Comparison of ENCODE assay signal across 9 cellular contexts in genomic region chr3:158711886-158712285, GRCh38. TPM values are rescaled to one million over a fixed set of nuclear protein-coding genes. Genes with fewer than 3 reads are reported as not detected.
A peak's percentile ranks its signal among the peaks of the same experiment; 100 is the strongest.
DNase-seq lines count a peak whose midpoint lies in the region; ATAC-seq and TF ChIP-seq lines count a peak whose summit lies in the region.
"Had no signal": no experiment of that assay in that cellular context is flagged by ENCODE, and none has a peak within 500 bp of the region (broad histone marks: within the 10 kb centered on the region; RNA-seq: fewer than 3 reads in every experiment).

No MANE protein-coding gene starts in this region.

- TF ChIP-seq CTCF in AG09319 (IDR thresholded peaks at IDR 0.05; ENCODE audit: low read depth, low read length) (no peak), cardiac fibroblast (IDR thresholded peaks at IDR 0.05; ENCODE audit: low read depth, low read length) (no peak)

- ATAC-seq in HG03108 (IDR thresholded peaks at IDR 0.05; ENCODE audit: unreplicated experiment), result peak; percentile 40
- ATAC-seq: activated T-cell treated with anti-CD3 and anti-CD28 coated beads, Interleukin-2, amount 50 U/mL, for 4 hours had no signal

- H3K14ac ChIP-seq in mesenchymal stem cell (ENCODE audit: low read length in 2 of 2), result no peak overlapping the region

- H2AFZ ChIP-seq in mesenchymal stem cell (ENCODE audit: low read depth, low read length), result no peak overlapping the region

- peaks cover 14% of the 10 kb centered on the region for H3K4me1 ChIP-seq in mesenchymal stem cell (ENCODE audit: control insufficient read depth, insufficient read depth, low read depth, low read length)

- H3K18ac ChIP-seq in mesenchymal stem cell (ENCODE audit: low read depth in 1 of 2, low read length in 2 of 2), result no peak overlapping the region

- no peaks in the 10 kb centered on the region for H3K9me3 ChIP-seq in mesenchymal stem cell (ENCODE audit: control insufficient read depth, low read length)

- no peaks in the 10 kb centered on the region for H3K79me1 ChIP-seq in mesenchymal stem cell (replicated peaks; ENCODE audit: low read length, poor library complexity, severe bottlenecking)

- H3K27ac ChIP-seq in mesenchymal stem cell (ENCODE audit: low read length, poor library complexity, severe bottlenecking), result peak overlapping the region; percentile 86

- no peak overlapping the region for H2BK120ac ChIP-seq in mesenchymal stem cell (ENCODE audit: low read depth, low read length)

- no peak overlapping the region for H2AK5ac ChIP-seq in mesenchymal stem cell (ENCODE audit: low read length, severe bottlenecking)

- no peak overlapping the region for H4K91ac ChIP-seq in mesenchymal stem cell (ENCODE audit: low read length)

- H3K4me3 ChIP-seq in cardiac fibroblast (replicated peaks in 1 of 2; ENCODE audit: low read depth in 2 of 2, low read length in 2 of 2), result no peak overlapping the region
- no peak overlapping the region for H3K4me3 ChIP-seq in mesenchymal stem cell (ENCODE audit: insufficient read depth in 1 of 2, low read depth in 1 of 2, low read length in 2 of 2)

- WGBS in mesenchymal stem cell, result 29% methylated on average over 1 of the region's 1 CpG

- H3K27me3 ChIP-seq in mesenchymal stem cell (ENCODE audit: control insufficient read depth in 1 of 2, insufficient read depth in 1 of 2, low read length in 2 of 2), result no peaks in the 10 kb centered on the region

- H3K23ac ChIP-seq in mesenchymal stem cell (ENCODE audit: low read length in 2 of 2), result no peak overlapping the region

- no peak overlapping the region for H2BK12ac ChIP-seq in mesenchymal stem cell (ENCODE audit: low read length in 2 of 2)

- H3K4ac ChIP-seq in mesenchymal stem cell (ENCODE audit: low read depth in 1 of 2, low read length in 2 of 2), result no peak overlapping the region

- H3K9ac ChIP-seq in mesenchymal stem cell (ENCODE audit: low read length), result peak overlapping the region; percentile 14

- no peak overlapping the region for H3K4me2 ChIP-seq in mesenchymal stem cell (ENCODE audit: low read length, poor library complexity, severe bottlenecking)

- H2BK5ac ChIP-seq in mesenchymal stem cell (ENCODE audit: low read depth, low read length, poor library complexity, severe bottlenecking), result no peak overlapping the region

- H2BK15ac ChIP-seq in mesenchymal stem cell (ENCODE audit: low read depth, poor library complexity, severe bottlenecking), result no peak overlapping the region

- DNase-seq in AG09319 (ENCODE audit: extremely low read depth, low read depth) (peak; percentile 73), cardiac fibroblast (ENCODE audit: low read depth in 2 of 2) (peak; percentile 83), mesenchymal stem cell (peak; percentile 81), HUDEP-2 (lab: John Stamatoyannopoulos, UW; ENCODE audit: unreplicated experiment in 76 of 76) (no peak), DMS53 (lab: John Stamatoyannopoulos, UW) (no peak), NOMO-1 treated with DMSO at 0.1 percent for 48 hours (lab: John Stamatoyannopoulos, UW; ENCODE audit: unreplicated experiment) (no peak), MV-4-11 (lab: John Stamatoyannopoulos, UW) (no peak)
- DNase-seq: activated T-cell treated with anti-CD3 and anti-CD28 coated beads, Interleukin-2, amount 50 U/mL, for 4 hours had no signal

- no peak overlapping the region for H4K8ac ChIP-seq in mesenchymal stem cell (ENCODE audit: low read length)

- peaks cover 3 to 22% of the 10 kb centered on the region in 2 experiments for H3K36me3 ChIP-seq in mesenchymal stem cell (ENCODE audit: control insufficient read depth in 1 of 2, insufficient read depth in 2 of 2, low read depth in 1 of 2, low read length in 2 of 2)

RNA-seq across cellular contexts. Expression of gene RARRES1, which starts 20.4 kb away (rescaled TPM):
- 1.3 TPM for polyA plus RNA-seq in mesenchymal stem cell (2013, experiment 1 of 2)
- 0.63 TPM for polyA plus RNA-seq in mesenchymal stem cell (2013, experiment 2 of 2)

RNA-seq across cellular contexts. Expression of gene LXN, which starts 39.4 kb away (rescaled TPM):
- polyA plus RNA-seq in mesenchymal stem cell (2013, experiment 1 of 2), result 21.3 TPM
- 21.1 TPM for polyA plus RNA-seq in mesenchymal stem cell (2013, experiment 2 of 2)

Comparison
In these comparisons a context has a peak if more than half of its experiments do, and no peak if none do; other contexts are left out.
1. DNase-seq: peak in AG09319 (single experiment), cardiac fibroblast (2 of 2) and mesenchymal stem cell (single experiment); none in HUDEP-2 (0 of 76), DMS53 (single experiment), NOMO-1 treated with DMSO at 0.1 percent for 48 hours (single experiment) and MV-4-11 (single experiment).